Comparison of ENCODE assay signal across 10 cellular contexts in genomic region chr17:35536664-35537160, GRCh38. TPM values are rescaled to one million over a fixed set of nuclear protein-coding genes. Genes with fewer than 3 reads are reported as not detected.
A peak's percentile ranks its signal among the peaks of the same experiment; 100 is the strongest.
DNase-seq lines count a peak whose midpoint lies in the region; ATAC-seq and TF ChIP-seq lines count a peak whose summit lies in the region.
"Had no signal": no experiment of that assay in that cellular context is flagged by ENCODE, and none has a peak within 500 bp of the region (broad histone marks: within the 10 kb centered on the region; RNA-seq: fewer than 3 reads in every experiment).

No MANE protein-coding gene starts in this region.

- POLR2A ChIA-PET in activated CD8-positive, alpha-beta T cell treated with anti-CD3 and anti-CD28 coated beads for 36 hours (lab: Charles Lee): interaction anchor here (0.6 to 6.7 kb wide), 28 partner anchors 12 to 378 kb away, joined by 3 to 66 read pairs (median 4); partner anchors contain the start of genes AP2B1, SLFN11 and SLFN13

- no peaks in the 10 kb centered on the region for H3K27me3 ChIP-seq in heart right ventricle
- H3K27me3 ChIP-seq in lower lobe of right lung (ENCODE audit: low read depth): no peaks in the 10 kb centered on the region
- H3K27me3 ChIP-seq in upper lobe of right lung: no peaks in the 10 kb centered on the region
- H3K27me3 ChIP-seq: MG63 had no signal

- peak overlapping the region in 4 of 10 donors; percentile 5 to 44 (median 6) for H3K4me3 ChIP-seq in heart right ventricle
- peak overlapping the region; percentile 36 for H3K4me3 ChIP-seq in lower lobe of right lung
- H3K4me3 ChIP-seq in upper lobe of right lung: peak overlapping the region; percentile 38
- H3K4me3 ChIP-seq: MG63 had no signal

- ATAC-seq in heart right ventricle: peak in 1 of 8 donors; percentile 38
- ATAC-seq in Right ventricle myocardium superior (ENCODE audit: poor library complexity): no peak
- peak; percentile 29 for ATAC-seq in activated CD8-positive, alpha-beta T cell treated with anti-CD3 and anti-CD28 coated beads for 36 hours
- ATAC-seq in lower lobe of right lung: no peak
- no peak for ATAC-seq in upper lobe of right lung
- no peak for ATAC-seq in HG03045 (IDR thresholded peaks at IDR 0.05; ENCODE audit: unreplicated experiment)
- ATAC-seq in GM18498 (IDR thresholded peaks at IDR 0.05; ENCODE audit: unreplicated experiment): no peak

- no peak for DNase-seq in heart right ventricle
- DNase-seq in Right ventricle myocardium superior: no peak
- DNase-seq in activated CD8-positive, alpha-beta T cell treated with anti-CD3 and anti-CD28 coated beads for 36 hours: peak; percentile 58
- no peak for DNase-seq in lower lobe of right lung
- no peak for DNase-seq in upper lobe of right lung
- DNase-seq in medulla oblongata (ENCODE audit: extremely low spot score): no peak
- DNase-seq: caudate nucleus, MG63 had no signal

- H3K27ac Mint-ChIP-seq in activated CD8-positive, alpha-beta T cell treated with anti-CD3 and anti-CD28 coated beads for 36 hours: peak overlapping the region; percentile 97

- intact Hi-C loops in heart right ventricle (cut with DNase I): loop anchor here in 8 of 10 donors (5.0 to 10.0 kb wide), 7 partner anchors 102 to 1094 kb away; partner anchors contain the start of genes SLFN11 (in 2 of the 8) and SLFN12 (in 1 of the 8)
- intact Hi-C loops in Right ventricle myocardium superior (cut with DNase I): loop anchor here (5.0 kb wide), 1 partner anchor 364 kb away; no protein-coding TSS in a partner anchor
- intact Hi-C loops in activated CD8-positive, alpha-beta T cell treated with anti-CD3 and anti-CD28 coated beads for 36 hours (cut with micrococcal nuclease): loop anchor here (2.0 to 10.0 kb wide), 4 partner anchors 51 to 294 kb away; partner anchors contain the start of genes AP2B1 and SLFN5
- intact Hi-C loops in lower lobe of right lung (cut with DNase I): loop anchor here (10.0 kb wide), 1 partner anchor 222 kb away; no protein-coding TSS in a partner anchor
- intact Hi-C loops in upper lobe of right lung (cut with DNase I): loop anchor here (10.0 kb wide), 1 partner anchor 362 kb away; no protein-coding TSS in a partner anchor

- peaks cover 36% of the 10 kb centered on the region for H3K36me3 Mint-ChIP-seq in activated CD8-positive, alpha-beta T cell treated with anti-CD3 and anti-CD28 coated beads for 36 hours (ENCODE audit: low read depth)

- H3K4me1 Mint-ChIP-seq in activated CD8-positive, alpha-beta T cell treated with anti-CD3 and anti-CD28 coated beads for 36 hours (ENCODE audit: low read depth): peaks cover 45% of the 10 kb centered on the region

- CTCF ChIA-PET in activated CD8-positive, alpha-beta T cell treated with anti-CD3 and anti-CD28 coated beads for 36 hours (lab: Charles Lee): interaction anchor here (0.7 to 7.6 kb wide), 12 partner anchors 10 to 323 kb away, joined by 3 to 77 read pairs (median 4); partner anchors contain the start of genes SLFN11 and SLFN5

- H3K36me3 ChIP-seq in heart right ventricle (no peaks in the 10 kb centered on the region), lower lobe of right lung (no peaks in the 10 kb centered on the region), upper lobe of right lung (no peaks in the 10 kb centered on the region)
- H3K36me3 ChIP-seq: MG63 had no signal

- H3K9me3 ChIP-seq in heart right ventricle (no peaks in the 10 kb centered on the region), lower lobe of right lung (no peaks in the 10 kb centered on the region), upper lobe of right lung (no peaks in the 10 kb centered on the region)
- H3K9me3 ChIP-seq: MG63 had no signal

- no peaks in the 10 kb centered on the region for H3K9me3 Mint-ChIP-seq in activated CD8-positive, alpha-beta T cell treated with anti-CD3 and anti-CD28 coated beads for 36 hours

- no peaks in the 10 kb centered on the region for H3K27me3 Mint-ChIP-seq in activated CD8-positive, alpha-beta T cell treated with anti-CD3 and anti-CD28 coated beads for 36 hours

- TF ChIP-seq CTCF in heart right ventricle (IDR thresholded peaks at IDR 0.05): no peak
- no peak for TF ChIP-seq CTCF in activated CD8-positive, alpha-beta T cell treated with anti-CD3 and anti-CD28 coated beads for 36 hours (IDR thresholded peaks at IDR 0.05)
- no peak for TF ChIP-seq CTCF in lower lobe of right lung (IDR thresholded peaks at IDR 0.05)
- no peak for TF ChIP-seq CTCF in upper lobe of right lung (IDR thresholded peaks at IDR 0.05)

- H3K27ac ChIP-seq in heart right ventricle (peak overlapping the region in 9 of 10 donors; percentile 57 to 88 (median 66)), lower lobe of right lung (peak overlapping the region; percentile 50), upper lobe of right lung (peak overlapping the region; percentile 72)

- 79 to 86% methylated on average over 13 of the region's 13 CpGs for WGBS in heart right ventricle, 2 donors

- peak overlapping the region; percentile 76 for H3K4me3 Mint-ChIP-seq in activated CD8-positive, alpha-beta T cell treated with anti-CD3 and anti-CD28 coated beads for 36 hours

- peaks cover 3 to 49% (median 39%) of the 10 kb centered on the region in 9 donors for H3K4me1 ChIP-seq in heart right ventricle
- H3K4me1 ChIP-seq in lower lobe of right lung: peaks cover 45% of the 10 kb centered on the region
- H3K4me1 ChIP-seq in upper lobe of right lung: peaks cover 46% of the 10 kb centered on the region

RNA-seq across cellular contexts. Expression of gene SLFN12L, which starts 0.8 kb away (rescaled TPM):
- total RNA-seq in heart right ventricle: 1 to 10 TPM in 3 of 10 donors, under 1 TPM in 7; 0.20 to 4.5 (median 0.69) TPM
- under 1 TPM; 0.06 to 0.73 TPM for polyA plus RNA-seq in heart right ventricle
- 0.19 TPM for total RNA-seq in Right ventricle myocardium superior
- total RNA-seq in activated CD8-positive, alpha-beta T cell treated with anti-CD3 and anti-CD28 coated beads for 36 hours: 10 to 100 TPM; 41.7 to 42.5 TPM
- 4.0 TPM for total RNA-seq in lower lobe of right lung
- total RNA-seq in upper lobe of right lung: 5.1 TPM

RNA-seq across cellular contexts. Expression of gene SLFN14, which starts 23.9 kb away (rescaled TPM):
- total RNA-seq in heart right ventricle (under 1 TPM in 1 of 10 donors, not detected in 9; 0.09 TPM), Right ventricle myocardium superior (not detected), lower lobe of right lung (0.59 TPM), upper lobe of right lung (not detected)
- polyA plus RNA-seq in heart right ventricle: not detected
- under 1 TPM in 1 of 2 experiments, not detected in 1; 0.11 TPM for total RNA-seq in activated CD8-positive, alpha-beta T cell treated with anti-CD3 and anti-CD28 coated beads for 36 hours

RNA-seq across cellular contexts. Expression of gene PEX12, which starts 41.7 kb away (rescaled TPM):
- total RNA-seq in heart right ventricle (10 to 100 TPM in 2 of 10 donors, 1 to 10 TPM in 8; 6.6 to 11.2 (median 9.0) TPM), Right ventricle myocardium superior (7.0 TPM), lower lobe of right lung (7.0 TPM), upper lobe of right lung (4.7 TPM)
- 1 to 10 TPM; 2.6 to 3.6 TPM for polyA plus RNA-seq in heart right ventricle
- total RNA-seq in activated CD8-positive, alpha-beta T cell treated with anti-CD3 and anti-CD28 coated beads for 36 hours: 1 to 10 TPM; 5.1 to 5.6 TPM

RNA-seq across cellular contexts. Expression of gene AP2B1, which starts 50.4 kb away (rescaled TPM):
- 100 to 1,000 TPM; 107 to 173 (median 130) TPM for total RNA-seq in heart right ventricle
- 10 to 100 TPM; 20.0 to 38.8 TPM for polyA plus RNA-seq in heart right ventricle
- total RNA-seq in Right ventricle myocardium superior: 112 TPM
- 100 to 1,000 TPM; 157 to 161 TPM for total RNA-seq in activated CD8-positive, alpha-beta T cell treated with anti-CD3 and anti-CD28 coated beads for 36 hours
- 145 TPM for total RNA-seq in lower lobe of right lung
- 153 TPM for total RNA-seq in upper lobe of right lung
